Comparison of ENCODE assay signal across 16 cellular contexts in the genomic region with DNA sequence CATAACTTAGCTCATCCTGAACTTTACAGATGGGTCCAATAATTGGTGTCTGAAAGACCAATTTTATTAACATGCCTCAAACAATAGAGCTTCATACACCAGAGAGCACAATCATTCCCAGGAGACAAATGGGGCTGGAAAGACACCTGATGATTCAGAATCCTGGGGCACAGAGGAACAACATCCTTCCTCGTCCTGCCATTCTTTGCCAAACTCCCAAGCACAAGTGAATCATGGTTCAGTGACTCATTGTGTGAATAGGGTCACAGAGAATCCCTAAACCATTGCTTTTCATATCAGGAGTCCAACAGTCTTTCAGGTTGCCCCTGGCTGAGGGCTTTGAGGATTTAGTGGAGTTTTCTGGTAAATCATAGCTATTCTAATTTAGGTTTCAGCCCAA.
DNase-seq lines count a peak whose midpoint lies in the region; ATAC-seq and TF ChIP-seq lines count a peak whose summit lies in the region.
"Had no signal": no experiment of that assay in that cellular context is flagged by ENCODE, and none has a peak within 500 bp of the region (broad histone marks: within the 10 kb centered on the region; RNA-seq: fewer than 3 reads in every experiment).

No MANE protein-coding gene starts in this region.

- H3K9ac ChIP-seq in colonic mucosa (ENCODE audit: low read depth in 2 of 2, low read length in 2 of 2) = no peak overlapping the region
- H3K9ac ChIP-seq: BLaER1 treated with 17β-estradiol and CSF1 and Interleukin-3, amounts not matched to agents 10 nM and 100 nM had no signal

- intact Hi-C loops in colonic mucosa (cut with DNase I) = no loop called here

- H3K36me3 ChIP-seq in MG63 (no peaks in the 10 kb centered on the region), kidney epithelial cell (ENCODE audit: control insufficient read depth, insufficient read depth, low read length) (no peaks in the 10 kb centered on the region), colonic mucosa (no peaks in the 10 kb centered on the region)
- H3K36me3 ChIP-seq: BLaER1 treated with 17β-estradiol and CSF1 and Interleukin-3, amounts not matched to agents 10 nM and 100 nM had no signal

- DNase-seq in COLO829 (ENCODE audit: low spot score) = peak; percentile 89
- peak; percentile 68 for DNase-seq in MG63
- peak; percentile 36 to 96 for DNase-seq in cardiac fibroblast (ENCODE audit: low read depth in 2 of 2)
- peak; percentile 85 for DNase-seq in kidney epithelial cell (ENCODE audit: low read depth)
- DNase-seq in hypothalamus (lab: John Stamatoyannopoulos, UW) = no peak
- DNase-seq in activated T-cell treated with anti-CD3 and anti-CD28 coated beads, Interleukin-2, amount 50 U/mL, for 1 hour = no peak
- no peak for DNase-seq in colonic mucosa
- DNase-seq: activated CD4-positive, CD25-positive, alpha-beta regulatory T cell treated with anti-CD3 and anti-CD28 coated beads, Interleukin-2, amount 50 U/mL, for 72 hours; activated T-cell treated with anti-CD3 and anti-CD28 coated beads, Interleukin-2, amount 50 U/mL, for 24 hours; amniotic stem cell; effector memory CD8-positive, alpha-beta T cell; KG1; stimulated activated CD4-positive, alpha-beta T cell treated with anti-CD3 and anti-CD28 coated beads, Interleukin-2, amount 100 ng/mL, for 48 hours; stimulated activated naive CD4-positive, alpha-beta T cell had no signal

- TF ChIP-seq CTCF in cardiac fibroblast (IDR thresholded peaks at IDR 0.05; ENCODE audit: low read depth, low read length) (no peak), kidney epithelial cell (IDR thresholded peaks at IDR 0.05; ENCODE audit: insufficient read depth, low read length, poor library complexity, severe bottlenecking) (no peak), colonic mucosa (IDR thresholded peaks at IDR 0.05) (no peak)

- H3K9me3 ChIP-seq in MG63 (no peaks in the 10 kb centered on the region), colonic mucosa (no peaks in the 10 kb centered on the region)

- ATAC-seq in GM21737 (IDR thresholded peaks at IDR 0.05; ENCODE audit: unreplicated experiment) = no peak
- ATAC-seq: effector memory CD8-positive, alpha-beta T cell had no signal

- H3K4me3 ChIP-seq in MG63 (no peak overlapping the region), cardiac fibroblast (replicated peaks in 1 of 2; ENCODE audit: low read depth in 2 of 2, low read length in 2 of 2) (no peak overlapping the region), kidney epithelial cell (ENCODE audit: low read depth, low read length) (no peak overlapping the region), colonic mucosa (no peak overlapping the region)
- H3K4me3 ChIP-seq: BLaER1 treated with 17β-estradiol and CSF1 and Interleukin-3, amounts not matched to agents 10 nM and 100 nM had no signal

- H3K4me1 ChIP-seq in colonic mucosa = no peaks in the 10 kb centered on the region

- H3K27ac ChIP-seq in colonic mucosa = no peak overlapping the region
- H3K27ac ChIP-seq: BLaER1 treated with 17β-estradiol and CSF1 and Interleukin-3, amounts not matched to agents 10 nM and 100 nM had no signal

- H3K27me3 ChIP-seq in MG63 = no peaks in the 10 kb centered on the region
- H3K27me3 ChIP-seq in kidney epithelial cell (ENCODE audit: control insufficient read depth, insufficient read depth, low read length) = no peaks in the 10 kb centered on the region
- H3K27me3 ChIP-seq in colonic mucosa = no peaks in the 10 kb centered on the region
- H3K27me3 ChIP-seq: BLaER1 treated with 17β-estradiol and CSF1 and Interleukin-3, amounts not matched to agents 10 nM and 100 nM had no signal

Comparison
In these comparisons a context has a peak if more than half of its experiments do, and no peak if none do; other contexts are left out.
1. DNase-seq: peak in COLO829 (single experiment), MG63 (single experiment), cardiac fibroblast (2 of 2) and kidney epithelial cell (single experiment); none in hypothalamus (0 of 51), activated T-cell treated with anti-CD3 and anti-CD28 coated beads, Interleukin-2, amount 50 U/mL, for 1 hour (single experiment) and colonic mucosa (single experiment).